In genomic region chr2:39436592-39437521, GRCh38 we compare ENCODE assay signal across 8 cellular contexts. TPM values are rescaled to one million over a fixed set of nuclear protein-coding genes. Genes with fewer than 3 reads are reported as not detected.
DNase-seq lines count a peak whose midpoint lies in the region; ATAC-seq and TF ChIP-seq lines count a peak whose summit lies in the region.

MAP4K3 (minus strand) TSS chr2:39437285; CDS start chr2:39436987, 298 bp downstream.

- H3K4me1 ChIP-seq in liver (ENCODE audit: control insufficient read depth in 4 of 4, insufficient read depth in 4 of 4, low read length in 3 of 4), result peaks cover 7 to 29% (median 20%) of the 10 kb centered on the region in 4 donors

- no peak for TF ChIP-seq CTCF in liver (IDR thresholded peaks at IDR 0.05; ENCODE audit: low read depth, low read length, missing input control)

- peak; percentile 66 for ATAC-seq in GM19372 (IDR thresholded peaks at IDR 0.05; ENCODE audit: low read depth, unreplicated experiment)
- ATAC-seq in HG03521 (IDR thresholded peaks at IDR 0.05; ENCODE audit: unreplicated experiment), result peak; percentile 69

- no peaks in the 10 kb centered on the region for H3K36me3 ChIP-seq in liver (ENCODE audit: control insufficient read depth in 4 of 4, insufficient read depth in 3 of 4, low read depth in 1 of 4, low read length in 3 of 4)

- H3K9me3 ChIP-seq in liver (ENCODE audit: control insufficient read depth in 4 of 4, low read length in 3 of 4), result no peaks in the 10 kb centered on the region

- H3K4me3 ChIP-seq in liver (ENCODE audit: low read depth in 1 of 3, low read length in 3 of 3), result peak within 1 kb of the TSS; percentile 89 to 98 (median 95)

- H3K27me3 ChIP-seq in liver (ENCODE audit: control insufficient read depth in 4 of 4, insufficient read depth in 4 of 4, low read length in 3 of 4), result no peaks in the 10 kb centered on the region

- peak in 1 of 2 donors; percentile 21 for TF ChIP-seq RAD21 in liver (IDR thresholded peaks at IDR 0.05)

- H3K9ac ChIP-seq in liver (ENCODE audit: low read depth in 1 of 2, low read length in 2 of 2), result peak within 1 kb of the TSS; percentile 78 to 91

- under 1% methylated on average over 109 of the region's 109 CpGs for WGBS in liver

- DNase-seq in C1 segment of cervical spinal cord (lab: John Stamatoyannopoulos, UW), result peak; percentile 48 to 96 (median 88)
- DNase-seq in NCI-H748 (lab: John Stamatoyannopoulos, UW; ENCODE audit: unreplicated experiment), result peak; percentile 94
- peak; percentile 62 to 67 for DNase-seq in activated CD4-positive, alpha-beta T cell treated with anti-CD3 and anti-CD28 coated beads, Interleukin-2, amount 50 U/mL, for 4 hours
- DNase-seq in dermis microvascular lymphatic vessel endothelial cell (ENCODE audit: low read depth in 2 of 2), result peak; percentile 92 to 98
- DNase-seq in stimulated activated CD4-positive, alpha-beta T cell treated with anti-CD3 and anti-CD28 coated beads, Interleukin-4, amount 100 ng/mL, for 1 hour, result peak; percentile 73

- H3K27ac ChIP-seq in liver (ENCODE audit: low read depth in 1 of 2, low read length in 2 of 2), result peak within 1 kb of the TSS; percentile 89 to 91

TF ChIP-seq in liver, 16 proteins besides CTCF, POLR2A, EP300 and RAD21:
- peak; percentile 89 for TF ChIP-seq YY1 (IDR thresholded peaks at IDR 0.05)
- no peak for TF ChIP-seq JUND (IDR thresholded peaks at IDR 0.05)
- peak in 1 of 2 donors; percentile 9 for TF ChIP-seq RXRA (IDR thresholded peaks at IDR 0.05)
- TF ChIP-seq SP1 (IDR thresholded peaks at IDR 0.05), result peak; percentile 16
- peak; percentile 4 for TF ChIP-seq HNF4G (IDR thresholded peaks at IDR 0.05)
- TF ChIP-seq TAF1 (conservative IDR thresholded peaks at IDR 0.05), result no peak

RNA-seq across cellular contexts. Expression of gene MAP4K3, which starts in this region (rescaled TPM):
- total RNA-seq in dermis microvascular lymphatic vessel endothelial cell, result 10.1 and 11.5 TPM in 2 replicates
- total RNA-seq in liver, result 10 to 100 TPM; 14.5 to 23.8 TPM
- polyA plus RNA-seq in liver, result 1 to 10 TPM; 6.2 to 7.3 TPM

Comparison
In these comparisons a context has a peak if more than half of its experiments do, and no peak if none do; other contexts are left out.
1. Peak in every context shown above with its lines: DNase-seq, ATAC-seq, H3K4me3 ChIP-seq and H3K27ac ChIP-seq.